8 cellular contexts compared by ENCODE assay signal in the genomic region with DNA sequence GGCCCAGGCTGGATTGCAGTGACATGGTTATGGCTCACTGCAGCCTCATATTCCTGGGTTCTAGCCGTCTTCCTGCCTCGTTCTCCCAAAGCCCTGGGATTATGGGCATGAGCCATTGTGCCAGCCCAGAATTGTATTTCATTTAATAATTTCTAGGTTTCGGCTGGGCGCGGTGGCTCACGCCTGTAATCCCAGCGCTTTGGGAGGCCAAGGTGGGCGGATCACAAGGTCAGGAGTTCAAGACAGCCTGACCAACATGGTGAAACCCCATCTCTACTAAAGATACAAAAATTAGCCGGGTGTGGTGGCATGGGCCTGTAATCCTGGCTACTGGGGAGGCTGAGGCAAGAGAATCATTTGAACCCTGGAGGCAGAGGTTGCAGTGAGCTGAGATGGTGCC. TPM values are rescaled to one million over a fixed set of nuclear protein-coding genes. Genes with fewer than 3 reads are reported as not detected.
A peak's percentile ranks its signal among the peaks of the same experiment; 100 is the strongest.
DNase-seq lines count a peak whose midpoint lies in the region; ATAC-seq and TF ChIP-seq lines count a peak whose summit lies in the region.
"Not testable (repeated sequence)": the region's sequence is repeated elsewhere in the genome, so short reads cannot be mapped to it uniquely, and the experiment has no call there.

No MANE protein-coding gene starts in this region.

- H3K4me1 Mint-ChIP-seq in CD4-positive, CD25-positive, alpha-beta regulatory T cell = peaks cover 20 to 69% (median 39%) of the 10 kb centered on the region in 4 donors
- H3K4me1 Mint-ChIP-seq in T-helper 2 cell treated with Interferon-gamma antibody and Interleukin-4, amounts not matched to agents 5 μg/mL and 100 μg/mL, for 36 hours (ENCODE audit: low read depth) = peaks cover 47% of the 10 kb centered on the region
- peaks cover 67% of the 10 kb centered on the region for H3K4me1 Mint-ChIP-seq in activated naive CD8-positive, alpha-beta T cell treated with anti-CD3 and anti-CD28 coated beads, Interleukin-2, amount 50 U/mL, for 24 hours
- peaks cover 18% of the 10 kb centered on the region for H3K4me1 Mint-ChIP-seq in neural progenitor cell

- not testable (repeated sequence) for DNase-seq in CD4-positive, CD25-positive, alpha-beta regulatory T cell; IMR-90; T-helper 2 cell treated with Interferon-gamma antibody and Interleukin-4, amounts not matched to agents 5 μg/mL and 100 μg/mL, for 36 hours (ENCODE audit: low spot score); activated naive CD8-positive, alpha-beta T cell treated with anti-CD3 and anti-CD28 coated beads, Interleukin-2, amount 50 U/mL, for 24 hours; neural progenitor cell (ENCODE audit: low spot score)

- peaks cover 46% of the 10 kb centered on the region for H3K36me3 ChIP-seq in CD4-positive, CD25-positive, alpha-beta regulatory T cell (ENCODE audit: control insufficient read depth, insufficient read depth, low read length)
- H3K36me3 ChIP-seq in IMR-90 (ENCODE audit: control insufficient read depth, insufficient read depth, low read length) (peaks cover 27% of the 10 kb centered on the region), neural progenitor cell (peaks cover 10% of the 10 kb centered on the region), stomach smooth muscle (ENCODE audit: control insufficient read depth in 2 of 2, insufficient read depth in 2 of 2, low read length in 2 of 2) (peaks cover 4 to 14% of the 10 kb centered on the region in 2 donors)
- H3K36me3 ChIP-seq in endocrine pancreas (ENCODE audit: control insufficient read depth, insufficient read depth, low read length) = not testable (repeated sequence)

- WGBS in IMR-90 (ENCODE audit: extremely low coverage in 2 of 2, insufficient read length in 1 of 2), 2 experiments = 92% methylated on average over 2 of the region's 9 CpGs; no CpG with 5 or more reads in 1 of the 2 experiments

- in situ Hi-C loops in IMR-90 (cut with MboI; ENCODE audit: low sequenced_read_pairs) = not testable (repeated sequence)

- BruUV-seq in IMR-90 (replicated peaks; lab: Mats Ljungman, UMichigan) = not testable (repeated sequence)

- dilution Hi-C loops in IMR-90 (cut with HindIII; ENCODE audit: low sequenced_read_pairs, unreplicated experiment) = not testable (repeated sequence)

- H4K5ac ChIP-seq in IMR-90 (ENCODE audit: low read depth, low read length) = not testable (repeated sequence)

- intact Hi-C loops in IMR-90 (cut with micrococcal nuclease) = not testable (repeated sequence)

- H2BK20ac ChIP-seq in IMR-90 (ENCODE audit: low read depth, low read length) = not testable (repeated sequence)

- peaks cover 94% of the 10 kb centered on the region for H3K79me2 ChIP-seq in neural progenitor cell (ENCODE audit: low read depth)

- H3K56ac ChIP-seq in IMR-90 (ENCODE audit: extremely low read depth, insufficient read depth, low read length) = not testable (repeated sequence)

- H4K8ac ChIP-seq in IMR-90 (ENCODE audit: low read depth in 2 of 2, low read length in 2 of 2) = not testable (repeated sequence)

- not testable (repeated sequence) for H4K91ac ChIP-seq in IMR-90 (ENCODE audit: insufficient read depth, low read depth, low read length)

- not testable (repeated sequence) for H3K4ac ChIP-seq in IMR-90 (ENCODE audit: low read depth, low read length)

- peak overlapping the region; percentile 92 to 99 (median 99) for H3K4me3 Mint-ChIP-seq in CD4-positive, CD25-positive, alpha-beta regulatory T cell
- peak overlapping the region; percentile 98 for H3K4me3 Mint-ChIP-seq in T-helper 2 cell treated with Interferon-gamma antibody and Interleukin-4, amounts not matched to agents 5 μg/mL and 100 μg/mL, for 36 hours
- peak overlapping the region; percentile 94 for H3K4me3 Mint-ChIP-seq in activated naive CD8-positive, alpha-beta T cell treated with anti-CD3 and anti-CD28 coated beads, Interleukin-2, amount 50 U/mL, for 24 hours
- peak overlapping the region; percentile 99 for H3K4me3 Mint-ChIP-seq in neural progenitor cell

- not testable (repeated sequence) for ATAC-seq in CD4-positive, CD25-positive, alpha-beta regulatory T cell (ENCODE audit: low read depth in 2 of 2); IMR-90 (ENCODE audit: low read depth); activated naive CD8-positive, alpha-beta T cell treated with anti-CD3 and anti-CD28 coated beads, Interleukin-2, amount 50 U/mL, for 24 hours

- H2BK120ac ChIP-seq in IMR-90 (ENCODE audit: low read depth, low read length) = not testable (repeated sequence)

- H2AK9ac ChIP-seq in IMR-90 (replicated peaks; ENCODE audit: low read depth, low read length, poor library complexity) = not testable (repeated sequence)

- H3K36me3 Mint-ChIP-seq in CD4-positive, CD25-positive, alpha-beta regulatory T cell = peaks cover 37% of the 10 kb centered on the region
- peaks cover 63% of the 10 kb centered on the region for H3K36me3 Mint-ChIP-seq in T-helper 2 cell treated with Interferon-gamma antibody and Interleukin-4, amounts not matched to agents 5 μg/mL and 100 μg/mL, for 36 hours (ENCODE audit: low read depth)
- H3K36me3 Mint-ChIP-seq in activated naive CD8-positive, alpha-beta T cell treated with anti-CD3 and anti-CD28 coated beads, Interleukin-2, amount 50 U/mL, for 24 hours (ENCODE audit: low read depth) = peaks cover 67% of the 10 kb centered on the region
- H3K36me3 Mint-ChIP-seq in neural progenitor cell = peaks cover 32% of the 10 kb centered on the region

- H3K9ac ChIP-seq in IMR-90 (ENCODE audit: low read depth, low read length); endocrine pancreas (ENCODE audit: control insufficient read depth, insufficient read depth, low read length); stomach smooth muscle (ENCODE audit: low read length in 2 of 2): not testable (repeated sequence)
- H3K9ac ChIP-seq in neural progenitor cell = peak overlapping the region; percentile 4

- peaks cover 59% of the 10 kb centered on the region for H3K4me1 ChIP-seq in CD4-positive, CD25-positive, alpha-beta regulatory T cell (ENCODE audit: control insufficient read depth, insufficient read depth, low read length, poor library complexity, severe bottlenecking)
- not testable (repeated sequence) for H3K4me1 ChIP-seq in IMR-90 (ENCODE audit: control insufficient read depth, insufficient read depth, low read length)
- H3K4me1 ChIP-seq in endocrine pancreas (ENCODE audit: control insufficient read depth, insufficient read depth, low read length) (peaks cover 14% of the 10 kb centered on the region), neural progenitor cell (peaks cover 20% of the 10 kb centered on the region), stomach smooth muscle (ENCODE audit: control insufficient read depth, insufficient read depth, low read length) (peaks cover 29% of the 10 kb centered on the region)

- peak overlapping the region; percentile 69 for H3K4me3 ChIP-seq in CD4-positive, CD25-positive, alpha-beta regulatory T cell (ENCODE audit: low read depth, low read length)
- not testable (repeated sequence) for H3K4me3 ChIP-seq in IMR-90 (ENCODE audit: insufficient read depth, low read depth, low read length)
- peak overlapping the region; percentile 100 for H3K4me3 ChIP-seq in endocrine pancreas (ENCODE audit: control insufficient read depth, insufficient read depth, low read length)
- 0 out of 2 replicates have a peak overlapping the region, but pooled peaks have one; percentile 4 for H3K4me3 ChIP-seq in iPS-18c (ENCODE audit: insufficient read depth, low read depth, low read length)
- H3K4me3 ChIP-seq in neural progenitor cell = peak overlapping the region; percentile 85
- H3K4me3 ChIP-seq in stomach smooth muscle (ENCODE audit: low read length in 2 of 2) = peak overlapping the region; percentile 96 to 100

- H2BK5ac ChIP-seq in IMR-90 (ENCODE audit: low read depth, low read length, poor library complexity, severe bottlenecking) = not testable (repeated sequence)

- CTCF ChIA-PET in IMR-90 (lab: Yijun Ruan, JAX) = not testable (repeated sequence)

- not testable (repeated sequence) for TF ChIP-seq CTCF in IMR-90 (conservative IDR thresholded peaks at IDR 0.05; ENCODE audit: low read depth, low read length); neural progenitor cell (IDR thresholded peaks at IDR 0.05)

- TF ChIP-seq POLR2A in IMR-90 (IDR thresholded peaks at IDR 0.05; ENCODE audit: low read depth, low read length) = not testable (repeated sequence)

- not testable (repeated sequence) for H3K14ac ChIP-seq in IMR-90 (replicated peaks; ENCODE audit: low read depth, low read length)

- not testable (repeated sequence) for H3K27me3 Mint-ChIP-seq in CD4-positive, CD25-positive, alpha-beta regulatory T cell; T-helper 2 cell treated with Interferon-gamma antibody and Interleukin-4, amounts not matched to agents 5 μg/mL and 100 μg/mL, for 36 hours (ENCODE audit: low read depth); activated naive CD8-positive, alpha-beta T cell treated with anti-CD3 and anti-CD28 coated beads, Interleukin-2, amount 50 U/mL, for 24 hours; neural progenitor cell (ENCODE audit: insufficient read depth, low read depth)

- not testable (repeated sequence) for H3K27ac Mint-ChIP-seq in CD4-positive, CD25-positive, alpha-beta regulatory T cell; T-helper 2 cell treated with Interferon-gamma antibody and Interleukin-4, amounts not matched to agents 5 μg/mL and 100 μg/mL, for 36 hours; activated naive CD8-positive, alpha-beta T cell treated with anti-CD3 and anti-CD28 coated beads, Interleukin-2, amount 50 U/mL, for 24 hours; neural progenitor cell

- peak overlapping the region; percentile 64; the same call in 1 of the 2 replicates for H3K23ac ChIP-seq in IMR-90 (ENCODE audit: low read depth, low read length)

- not testable (repeated sequence) for H2AFZ ChIP-seq in IMR-90 (replicated peaks; ENCODE audit: low read length, poor library complexity); neural progenitor cell (replicated peaks)

- H3K18ac ChIP-seq in IMR-90 (ENCODE audit: low read depth, low read length) = not testable (repeated sequence)

- not testable (repeated sequence) for H3K9me3 Mint-ChIP-seq in CD4-positive, CD25-positive, alpha-beta regulatory T cell; T-helper 2 cell treated with Interferon-gamma antibody and Interleukin-4, amounts not matched to agents 5 μg/mL and 100 μg/mL, for 36 hours; activated naive CD8-positive, alpha-beta T cell treated with anti-CD3 and anti-CD28 coated beads, Interleukin-2, amount 50 U/mL, for 24 hours; neural progenitor cell

- H2BK15ac ChIP-seq in IMR-90 (ENCODE audit: low read depth, low read length) = not testable (repeated sequence)

- H3K9me3 ChIP-seq in CD4-positive, CD25-positive, alpha-beta regulatory T cell (ENCODE audit: control insufficient read depth in 2 of 2, low read length in 2 of 2); IMR-90 (ENCODE audit: control insufficient read depth, insufficient read depth, low read length); endocrine pancreas (ENCODE audit: control insufficient read depth, low read length); iPS-18c (ENCODE audit: control insufficient read depth, insufficient read depth, low read length); neural progenitor cell (ENCODE audit: low read depth); stomach smooth muscle (ENCODE audit: control insufficient read depth in 2 of 2, low read length in 2 of 2): not testable (repeated sequence)

- POLR2A ChIA-PET in IMR-90 (lab: Charles Lee; ENCODE audit: unreplicated experiment) = not testable (repeated sequence)

- peaks cover 8 to 44% of the 10 kb centered on the region in 2 experiments for H3K79me1 ChIP-seq in IMR-90 (ENCODE audit: low read depth in 1 of 2, low read length in 2 of 2)

- H3K27me3 ChIP-seq in CD4-positive, CD25-positive, alpha-beta regulatory T cell (ENCODE audit: control insufficient read depth, insufficient read depth, low read length); IMR-90 (ENCODE audit: control insufficient read depth, insufficient read depth, low read length); endocrine pancreas (ENCODE audit: control insufficient read depth, insufficient read depth, low read length); neural progenitor cell; stomach smooth muscle (ENCODE audit: control insufficient read depth in 1 of 2, insufficient read depth in 2 of 2, low read length in 2 of 2): not testable (repeated sequence)

- not testable (repeated sequence) for H3K27ac ChIP-seq in CD4-positive, CD25-positive, alpha-beta regulatory T cell (ENCODE audit: insufficient read depth, low read length, poor library complexity, severe bottlenecking); IMR-90 (ENCODE audit: insufficient read depth, low read length); neural progenitor cell; stomach smooth muscle (ENCODE audit: low read length)

- not testable (repeated sequence) for TF ChIP-seq RAD21 in IMR-90 (IDR thresholded peaks at IDR 0.05; ENCODE audit: low read length)

- H3K4me2 ChIP-seq in IMR-90 (ENCODE audit: low read depth, low read length) = peak overlapping the region; percentile 79
- H3K4me2 ChIP-seq in neural progenitor cell = peak overlapping the region; percentile 93

- H2AK5ac ChIP-seq in IMR-90 (ENCODE audit: low read depth, low read length) = not testable (repeated sequence)

- peaks cover 10% of the 10 kb centered on the region; the same call in 1 of the 2 replicates for H3K9me1 ChIP-seq in IMR-90 (ENCODE audit: insufficient read depth, low read length)

- H4K20me1 ChIP-seq in IMR-90 (ENCODE audit: insufficient read depth, low read length) (peaks cover 75% of the 10 kb centered on the region), neural progenitor cell (ENCODE audit: low read depth) (peaks cover 73% of the 10 kb centered on the region)

- not testable (repeated sequence) for H3F3A ChIP-seq in neural progenitor cell (ENCODE audit: low read depth)

RNA-seq across cellular contexts. Expression of a gene that starts 2.8 kb away (rescaled TPM):
- total RNA-seq in CD4-positive, CD25-positive, alpha-beta regulatory T cell = 316 TPM
- polyA plus RNA-seq in CD4-positive, CD25-positive, alpha-beta regulatory T cell = 100 to 1,000 TPM; 149 to 187 (median 180) TPM
- 207 and 208 TPM in 2 replicates for total RNA-seq in IMR-90 (2012; rRNA removed)
- polyA plus RNA-seq in IMR-90 (2012; rRNA removed) = 181 and 199 TPM in 2 replicates
- polyA plus RNA-seq in IMR-90 (2012; cell fraction: cytosol; rRNA removed) = 63.7 and 95.7 TPM in 2 replicates
- polyA plus RNA-seq in IMR-90 (2012; cell fraction: nucleus; rRNA removed; ENCODE audit: low replicate concordance) = 108 and 232 TPM in 2 replicates
- 214 and 304 TPM in 2 replicates for total RNA-seq in neural progenitor cell (ENCODE audit: low replicate concordance)

RNA-seq across cellular contexts. Expression of a gene that starts 10.8 kb away (rescaled TPM):
- total RNA-seq in CD4-positive, CD25-positive, alpha-beta regulatory T cell = 11.8 TPM
- polyA plus RNA-seq in CD4-positive, CD25-positive, alpha-beta regulatory T cell = 10 to 100 TPM in 1 of 4 donors, 1 to 10 TPM in 3; 6.3 to 11.1 (median 9.4) TPM
- 16.1 and 18.3 TPM in 2 replicates for total RNA-seq in IMR-90 (2012; rRNA removed)
- polyA plus RNA-seq in IMR-90 (2012; rRNA removed) = 8.2 and 11.5 TPM in 2 replicates
- 3.7 and 6.5 TPM in 2 replicates for polyA plus RNA-seq in IMR-90 (2012; cell fraction: cytosol; rRNA removed)
- 10.4 and 27.8 TPM in 2 replicates for polyA plus RNA-seq in IMR-90 (2012; cell fraction: nucleus; rRNA removed; ENCODE audit: low replicate concordance)
- 38.2 and 57.4 TPM in 2 replicates for total RNA-seq in neural progenitor cell (ENCODE audit: low replicate concordance)
